In the genomic region with DNA sequence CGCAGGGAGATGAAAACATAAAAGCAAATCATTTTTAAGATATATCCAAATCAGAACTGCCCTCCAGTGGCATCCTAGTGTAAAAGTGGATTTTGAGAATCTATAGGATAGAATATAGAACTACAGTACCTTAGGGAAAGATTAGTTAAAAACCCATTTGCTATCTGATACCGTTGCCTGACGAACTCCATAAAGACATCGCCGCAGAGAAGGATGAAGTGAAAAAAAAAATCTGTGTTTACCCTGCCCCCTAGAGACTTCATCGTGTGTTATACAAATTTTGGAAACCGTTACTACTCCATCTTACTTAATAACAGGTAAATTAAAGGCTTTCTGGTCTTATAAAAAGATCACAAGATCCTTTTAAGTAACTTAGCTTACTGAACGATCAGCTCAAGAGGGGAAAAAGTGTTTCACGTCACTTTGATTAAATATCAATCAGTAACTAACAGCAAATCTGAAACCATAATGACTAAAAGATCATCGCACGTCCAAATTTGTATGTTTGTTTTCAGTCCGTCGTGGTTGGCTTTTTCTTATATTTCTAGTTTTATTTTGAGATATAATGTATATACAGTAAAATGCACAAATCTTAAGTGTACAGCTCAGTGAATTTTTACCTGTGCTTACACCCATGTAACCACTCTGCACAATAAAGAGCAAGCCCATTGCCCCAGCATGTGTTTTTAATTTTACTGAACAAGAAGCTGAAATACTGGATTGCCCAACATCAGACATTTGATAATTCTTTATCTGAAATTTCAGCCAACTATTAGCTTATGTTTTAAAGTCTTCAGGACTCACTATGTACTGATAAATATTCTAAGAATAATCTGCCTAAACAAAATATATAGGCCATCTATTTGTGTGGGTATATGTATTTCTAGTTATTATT, we compare ENCODE assay signal across 1 cellular context.
TF ChIP-seq lines count a peak whose summit lies in the region.

No MANE protein-coding gene starts in this region.

TF ChIP-seq in H1, 55 proteins besides CTCF, POLR2A, EP300 and RAD21:
- TF ChIP-seq TCF12 (IDR thresholded peaks at IDR 0.05; ENCODE audit: low read depth, low read length) (no peak), GTF2F1 (IDR thresholded peaks at IDR 0.05; ENCODE audit: borderline replicate concordance, low read depth, low read length) (no peak), TAF1 (IDR thresholded peaks at IDR 0.05; ENCODE audit: low read depth, low read length) (no peak), ASH2L (IDR thresholded peaks at IDR 0.05; ENCODE audit: low read length) (no peak), KDM4A (IDR thresholded peaks at IDR 0.05; ENCODE audit: low read depth, low read length, severe bottlenecking) (no peak), YY1 (IDR thresholded peaks at IDR 0.05; ENCODE audit: low read depth, low read length) (no peak), SRF (IDR thresholded peaks at IDR 0.05; ENCODE audit: low read depth, low read length) (no peak), SAP30 (IDR thresholded peaks at IDR 0.05; ENCODE audit: insufficient read depth, insufficient replicate concordance, low read length) (no peak), CBX5 (IDR thresholded peaks at IDR 0.05; ENCODE audit: low read depth, low read length) (no peak), MAFK (IDR thresholded peaks at IDR 0.05; ENCODE audit: low read depth, low read length) (no peak), BRCA1 (IDR thresholded peaks at IDR 0.05; ENCODE audit: low read depth, low read length) (no peak), KDM5A (IDR thresholded peaks at IDR 0.05; ENCODE audit: low read length) (no peak), POLR2AphosphoS5 (IDR thresholded peaks at IDR 0.05; ENCODE audit: low read depth, low read length) (no peak), CTBP2 (IDR thresholded peaks at IDR 0.05; ENCODE audit: borderline replicate concordance, insufficient read depth, insufficient read length, low read length) (no peak), SIX5 (IDR thresholded peaks at IDR 0.05; ENCODE audit: low read depth, low read length) (no peak)
- TF ChIP-seq, protein P1, sequence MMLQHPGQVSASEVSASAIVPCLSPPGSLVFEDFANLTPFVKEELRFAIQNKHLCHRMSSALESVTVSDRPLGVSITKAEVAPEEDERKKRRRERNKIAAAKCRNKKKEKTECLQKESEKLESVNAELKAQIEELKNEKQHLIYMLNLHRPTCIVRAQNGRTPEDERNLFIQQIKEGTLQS (IDR thresholded peaks at IDR 0.05; ENCODE audit: insufficient read depth, low read depth, low read length): no peak
- TF ChIP-seq, protein P2, sequence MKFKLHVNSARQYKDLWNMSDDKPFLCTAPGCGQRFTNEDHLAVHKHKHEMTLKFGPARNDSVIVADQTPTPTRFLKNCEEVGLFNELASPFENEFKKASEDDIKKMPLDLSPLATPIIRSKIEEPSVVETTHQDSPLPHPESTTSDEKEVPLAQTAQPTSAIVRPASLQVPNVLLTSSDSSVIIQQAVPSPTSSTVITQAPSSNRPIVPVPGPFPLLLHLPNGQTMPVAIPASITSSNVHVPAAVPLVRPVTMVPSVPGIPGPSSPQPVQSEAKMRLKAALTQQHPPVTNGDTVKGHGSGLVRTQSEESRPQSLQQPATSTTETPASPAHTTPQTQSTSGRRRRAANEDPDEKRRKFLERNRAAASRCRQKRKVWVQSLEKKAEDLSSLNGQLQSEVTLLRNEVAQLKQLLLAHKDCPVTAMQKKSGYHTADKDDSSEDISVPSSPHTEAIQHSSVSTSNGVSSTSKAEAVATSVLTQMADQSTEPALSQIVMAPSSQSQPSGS (IDR thresholded peaks at IDR 0.05; ENCODE audit: low read length): no peak
